12 cellular contexts compared by ENCODE assay signal in genomic region chr7:77202544-77202976, GRCh38. TPM values are rescaled to one million over a fixed set of nuclear protein-coding genes. Genes with fewer than 3 reads are reported as not detected.
DNase-seq lines count a peak whose midpoint lies in the region; ATAC-seq and TF ChIP-seq lines count a peak whose summit lies in the region.
"Had no signal": no experiment of that assay in that cellular context is flagged by ENCODE, and none has a peak within 500 bp of the region (broad histone marks: within the 10 kb centered on the region; RNA-seq: fewer than 3 reads in every experiment).

No MANE protein-coding gene starts in this region.

- H3K9me3 ChIP-seq in smooth muscle cell (replicated peaks; ENCODE audit: low read depth) = no peaks in the 10 kb centered on the region
- H3K9me3 ChIP-seq: suprapubic skin had no signal

- no peaks in the 10 kb centered on the region for H3F3A ChIP-seq in smooth muscle cell (ENCODE audit: low read depth)

- no peak overlapping the region for H3K4me3 Mint-ChIP-seq in activated B cell treated with CpG ODN at 0.5 μM for 24 hours
- H3K4me3 Mint-ChIP-seq in effector memory CD8-positive, alpha-beta T cell = no peak overlapping the region

- no peaks in the 10 kb centered on the region for H3K36me3 ChIP-seq in smooth muscle cell (ENCODE audit: low read depth)
- H3K36me3 ChIP-seq: suprapubic skin had no signal

- H3K36me3 Mint-ChIP-seq in activated B cell treated with CpG ODN at 0.5 μM for 24 hours (ENCODE audit: low read depth) = peaks cover 5% of the 10 kb centered on the region
- H3K36me3 Mint-ChIP-seq in effector memory CD8-positive, alpha-beta T cell (ENCODE audit: insufficient read depth) = peaks cover 6% of the 10 kb centered on the region

- DNase-seq in activated B cell treated with CpG ODN at 0.5 μM for 24 hours (no peak), dedifferentiated amniotic fluid mesenchymal stem cell (ENCODE audit: extremely low spot score) (no peak), smooth muscle cell (lab: John Stamatoyannopoulos, UW; ENCODE audit: unreplicated experiment) (no peak), DMS 273 (lab: John Stamatoyannopoulos, UW; ENCODE audit: unreplicated experiment) (no peak)
- no peak for DNase-seq in effector memory CD8-positive, alpha-beta T cell

- H3K4me1 ChIP-seq in smooth muscle cell (ENCODE audit: low read depth) = peaks cover 8% of the 10 kb centered on the region
- H3K4me1 ChIP-seq: suprapubic skin had no signal

- POLR2A ChIA-PET in activated B cell treated with CpG ODN at 0.5 μM for 24 hours (lab: Charles Lee) = interaction anchor here (0.6 to 4.5 kb wide), 2 partner anchors 11 to 206 kb away, joined by 3 to 53 read pairs; no protein-coding TSS in a partner anchor

- H3K27ac Mint-ChIP-seq in activated B cell treated with CpG ODN at 0.5 μM for 24 hours = peak overlapping the region; percentile 64
- H3K27ac Mint-ChIP-seq in effector memory CD8-positive, alpha-beta T cell = no peak overlapping the region

- no peaks in the 10 kb centered on the region for H3K27me3 Mint-ChIP-seq in activated B cell treated with CpG ODN at 0.5 μM for 24 hours
- no peaks in the 10 kb centered on the region for H3K27me3 Mint-ChIP-seq in effector memory CD8-positive, alpha-beta T cell

- H3K9me3 Mint-ChIP-seq in activated B cell treated with CpG ODN at 0.5 μM for 24 hours = no peaks in the 10 kb centered on the region
- no peaks in the 10 kb centered on the region for H3K9me3 Mint-ChIP-seq in effector memory CD8-positive, alpha-beta T cell

- H4K20me1 ChIP-seq in smooth muscle cell (ENCODE audit: low read depth) = no peaks in the 10 kb centered on the region

- peaks cover 54% of the 10 kb centered on the region for H3K4me1 Mint-ChIP-seq in activated B cell treated with CpG ODN at 0.5 μM for 24 hours
- peaks cover 19% of the 10 kb centered on the region in 2 donors for H3K4me1 Mint-ChIP-seq in effector memory CD8-positive, alpha-beta T cell (ENCODE audit: low read depth in 2 of 2)

- 69% methylated on average over 4 of the region's 4 CpGs for WGBS in smooth muscle cell (ENCODE audit: low lambda C conversion rate)

- H3K4me2 ChIP-seq in smooth muscle cell = no peak overlapping the region

- peaks cover 6% of the 10 kb centered on the region for H3K27me3 ChIP-seq in smooth muscle cell (ENCODE audit: low read depth)
- H3K27me3 ChIP-seq: suprapubic skin had no signal

- H3K27ac ChIP-seq in smooth muscle cell (ENCODE audit: low read depth) = no peak overlapping the region
- H3K27ac ChIP-seq: suprapubic skin had no signal

- intact Hi-C loops in activated B cell treated with CpG ODN at 0.5 μM for 24 hours (cut with micrococcal nuclease) = loop anchor here (1.0 to 2.0 kb wide), 3 partner anchors 9 to 44 kb away; no protein-coding TSS in a partner anchor

- peak; percentile 35 for TF ChIP-seq POLR2A in GM15510 (IDR thresholded peaks at IDR 0.05; ENCODE audit: borderline replicate concordance, extremely low read depth, insufficient read length)

- H3K9ac ChIP-seq in smooth muscle cell (ENCODE audit: low read depth) = no peak overlapping the region

- TF ChIP-seq CTCF in activated B cell treated with CpG ODN at 0.5 μM for 24 hours (IDR thresholded peaks at IDR 0.05) (no peak), smooth muscle cell (IDR thresholded peaks at IDR 0.05; ENCODE audit: borderline replicate concordance, insufficient read depth, poor library complexity, severe bottlenecking) (no peak)

- no peak overlapping the region for H2AFZ ChIP-seq in smooth muscle cell (ENCODE audit: low read depth)

- CTCF ChIA-PET in activated B cell treated with CpG ODN at 0.5 μM for 24 hours (lab: Charles Lee) = interaction anchor here (0.6 kb wide), 1 partner anchor 21 kb away, joined by 3 read pairs; no protein-coding TSS in a partner anchor

- peak; percentile 96 for ATAC-seq in GM19452 (IDR thresholded peaks at IDR 0.05; ENCODE audit: unreplicated experiment)
- peak; percentile 90 for ATAC-seq in HG03060 (IDR thresholded peaks at IDR 0.05; ENCODE audit: low read depth, unreplicated experiment)
- ATAC-seq in activated B cell treated with CpG ODN at 0.5 μM for 24 hours (ENCODE audit: low read depth) = peak; percentile 69
- no peak for ATAC-seq in effector memory CD8-positive, alpha-beta T cell (replicated peaks)

- no peaks in the 10 kb centered on the region for H3K79me2 ChIP-seq in smooth muscle cell (ENCODE audit: low read depth)

- H3K4me3 ChIP-seq in smooth muscle cell = no peak overlapping the region
- H3K4me3 ChIP-seq: skin epidermis, suprapubic skin had no signal

RNA-seq across cellular contexts. Expression of gene FGL2, which starts 2.9 kb away (rescaled TPM):
- total RNA-seq in activated B cell treated with CpG ODN at 0.5 μM for 24 hours = 5.7 and 6.7 TPM in 2 replicates
- 0.40 and 1.6 TPM in 2 replicates for total RNA-seq in smooth muscle cell
- polyA plus RNA-seq in smooth muscle cell = 0.39 TPM in 1 of 2 replicates, not detected in the other
- total RNA-seq: RPMI7951 had no signal
- polyA plus RNA-seq: keratinocyte had no signal
